1 cellular context compared by ENCODE assay signal in the genomic region with DNA sequence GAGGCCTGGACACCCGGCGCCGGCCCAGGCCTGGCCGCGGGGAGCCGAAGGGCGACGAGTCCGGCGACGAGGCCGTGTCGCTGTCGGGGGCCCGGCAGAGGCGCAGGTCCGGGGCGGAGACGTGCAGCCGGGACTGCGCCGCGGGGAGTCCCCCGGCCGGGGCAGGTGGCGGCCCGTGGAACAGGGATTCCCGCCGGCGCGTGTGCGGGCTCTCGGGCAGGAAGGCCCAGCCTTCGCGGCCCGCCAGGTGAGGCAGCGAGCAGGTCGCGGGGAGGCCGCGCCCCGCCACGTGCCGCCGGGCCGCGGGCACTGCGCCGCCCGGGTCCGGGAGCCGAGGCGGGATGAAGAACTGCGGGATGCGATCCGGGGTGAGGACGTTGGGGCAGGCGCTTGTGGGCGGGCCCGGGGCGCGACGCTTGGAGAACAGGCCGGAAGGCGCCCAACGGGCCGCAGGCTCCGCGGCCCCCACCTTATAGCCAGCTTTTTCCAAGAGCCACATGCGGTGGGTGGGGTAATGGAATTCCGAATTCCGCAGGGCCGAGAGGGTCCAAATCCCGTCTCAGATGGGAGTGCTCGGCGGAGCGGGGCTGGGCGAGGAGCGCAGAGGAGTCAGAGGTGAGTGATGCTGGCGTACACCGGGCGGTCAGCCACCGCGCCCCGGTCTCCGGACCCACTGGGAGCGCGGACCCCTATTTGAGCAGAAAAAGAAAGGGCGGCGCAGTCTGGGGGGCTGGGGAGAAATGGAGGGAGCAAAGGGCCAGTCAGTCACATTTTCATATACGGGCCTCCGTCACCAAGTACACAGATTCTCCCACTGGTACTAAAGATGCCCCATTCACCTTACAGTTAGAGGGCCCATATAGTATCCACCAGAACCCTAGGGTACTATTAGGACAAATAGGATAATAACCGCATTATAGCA.
A peak's percentile ranks its signal among the peaks of the same experiment; 100 is the strongest.
TF ChIP-seq lines count a peak whose summit lies in the region.

No MANE protein-coding gene starts in this region.

TF ChIP-seq in GM12878, 131 proteins besides CTCF, POLR2A, EP300 and RAD21:
- 0 out of 2 replicates have a peak, but pooled peaks have one; percentile 30 for TF ChIP-seq SMARCA5 (IDR thresholded peaks at IDR 0.05)
- TF ChIP-seq, protein P1, sequence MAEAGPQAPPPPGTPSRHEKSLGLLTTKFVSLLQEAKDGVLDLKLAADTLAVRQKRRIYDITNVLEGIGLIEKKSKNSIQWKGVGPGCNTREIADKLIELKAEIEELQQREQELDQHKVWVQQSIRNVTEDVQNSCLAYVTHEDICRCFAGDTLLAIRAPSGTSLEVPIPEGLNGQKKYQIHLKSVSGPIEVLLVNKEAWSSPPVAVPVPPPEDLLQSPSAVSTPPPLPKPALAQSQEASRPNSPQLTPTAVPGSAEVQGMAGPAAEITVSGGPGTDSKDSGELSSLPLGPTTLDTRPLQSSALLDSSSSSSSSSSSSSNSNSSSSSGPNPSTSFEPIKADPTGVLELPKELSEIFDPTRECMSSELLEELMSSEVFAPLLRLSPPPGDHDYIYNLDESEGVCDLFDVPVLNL (IDR thresholded peaks at IDR 0.05; ENCODE audit: low read depth, low read length), result no peak
- TF ChIP-seq CEBPB (IDR thresholded peaks at IDR 0.05; ENCODE audit: borderline replicate concordance in 1 of 2, low read depth in 2 of 2, low read length in 2 of 2), result no peak
- TF ChIP-seq GATAD2B (conservative IDR thresholded peaks at IDR 0.05; ENCODE audit: low read depth), result peak; percentile 97
- no peak for TF ChIP-seq TBL1XR1 (IDR thresholded peaks at IDR 0.05; ENCODE audit: low read depth, low read length)
- TF ChIP-seq, protein P2, sequence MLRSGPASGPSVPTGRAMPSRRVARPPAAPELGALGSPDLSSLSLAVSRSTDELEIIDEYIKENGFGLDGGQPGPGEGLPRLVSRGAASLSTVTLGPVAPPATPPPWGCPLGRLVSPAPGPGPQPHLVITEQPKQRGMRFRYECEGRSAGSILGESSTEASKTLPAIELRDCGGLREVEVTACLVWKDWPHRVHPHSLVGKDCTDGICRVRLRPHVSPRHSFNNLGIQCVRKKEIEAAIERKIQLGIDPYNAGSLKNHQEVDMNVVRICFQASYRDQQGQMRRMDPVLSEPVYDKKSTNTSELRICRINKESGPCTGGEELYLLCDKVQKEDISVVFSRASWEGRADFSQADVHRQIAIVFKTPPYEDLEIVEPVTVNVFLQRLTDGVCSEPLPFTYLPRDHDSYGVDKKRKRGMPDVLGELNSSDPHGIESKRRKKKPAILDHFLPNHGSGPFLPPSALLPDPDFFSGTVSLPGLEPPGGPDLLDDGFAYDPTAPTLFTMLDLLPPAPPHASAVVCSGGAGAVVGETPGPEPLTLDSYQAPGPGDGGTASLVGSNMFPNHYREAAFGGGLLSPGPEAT (IDR thresholded peaks at IDR 0.05; ENCODE audit: low read depth), result no peak
- no peak for TF ChIP-seq HDAC6 (IDR thresholded peaks at IDR 0.05; ENCODE audit: unreplicated experiment)
- TF ChIP-seq BHLHE40 (IDR thresholded peaks at IDR 0.05; ENCODE audit: borderline replicate concordance in 1 of 2, low read depth in 2 of 2, low read length in 1 of 2), result peak; percentile 44 to 86; a peak in 2 of 4 replicates
- TF ChIP-seq RBBP5 (conservative IDR thresholded peaks at IDR 0.05), result no peak
- no peak for TF ChIP-seq HDAC2 (IDR thresholded peaks at IDR 0.05)
- TF ChIP-seq, protein P3, sequence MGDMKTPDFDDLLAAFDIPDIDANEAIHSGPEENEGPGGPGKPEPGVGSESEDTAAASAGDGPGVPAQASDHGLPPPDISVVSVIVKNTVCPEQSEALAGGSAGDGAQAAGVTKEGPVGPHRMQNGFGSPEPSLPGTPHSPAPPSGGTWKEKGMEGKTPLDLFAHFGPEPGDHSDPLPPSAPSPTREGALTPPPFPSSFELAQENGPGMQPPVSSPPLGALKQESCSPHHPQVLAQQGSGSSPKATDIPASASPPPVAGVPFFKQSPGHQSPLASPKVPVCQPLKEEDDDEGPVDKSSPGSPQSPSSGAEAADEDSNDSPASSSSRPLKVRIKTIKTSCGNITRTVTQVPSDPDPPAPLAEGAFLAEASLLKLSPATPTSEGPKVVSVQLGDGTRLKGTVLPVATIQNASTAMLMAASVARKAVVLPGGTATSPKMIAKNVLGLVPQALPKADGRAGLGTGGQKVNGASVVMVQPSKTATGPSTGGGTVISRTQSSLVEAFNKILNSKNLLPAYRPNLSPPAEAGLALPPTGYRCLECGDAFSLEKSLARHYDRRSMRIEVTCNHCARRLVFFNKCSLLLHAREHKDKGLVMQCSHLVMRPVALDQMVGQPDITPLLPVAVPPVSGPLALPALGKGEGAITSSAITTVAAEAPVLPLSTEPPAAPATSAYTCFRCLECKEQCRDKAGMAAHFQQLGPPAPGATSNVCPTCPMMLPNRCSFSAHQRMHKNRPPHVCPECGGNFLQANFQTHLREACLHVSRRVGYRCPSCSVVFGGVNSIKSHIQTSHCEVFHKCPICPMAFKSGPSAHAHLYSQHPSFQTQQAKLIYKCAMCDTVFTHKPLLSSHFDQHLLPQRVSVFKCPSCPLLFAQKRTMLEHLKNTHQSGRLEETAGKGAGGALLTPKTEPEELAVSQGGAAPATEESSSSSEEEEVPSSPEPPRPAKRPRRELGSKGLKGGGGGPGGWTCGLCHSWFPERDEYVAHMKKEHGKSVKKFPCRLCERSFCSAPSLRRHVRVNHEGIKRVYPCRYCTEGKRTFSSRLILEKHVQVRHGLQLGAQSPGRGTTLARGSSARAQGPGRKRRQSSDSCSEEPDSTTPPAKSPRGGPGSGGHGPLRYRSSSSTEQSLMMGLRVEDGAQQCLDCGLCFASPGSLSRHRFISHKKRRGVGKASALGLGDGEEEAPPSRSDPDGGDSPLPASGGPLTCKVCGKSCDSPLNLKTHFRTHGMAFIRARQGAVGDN (IDR thresholded peaks at IDR 0.05), result peak; percentile 88
- TF ChIP-seq DPF2 (IDR thresholded peaks at IDR 0.05), result peak; percentile 89; the same call in 1 of the 2 replicates
- TF ChIP-seq SMAD1 (IDR thresholded peaks at IDR 0.05; ENCODE audit: low read depth, partially characterized antibody), result no peak
- TF ChIP-seq LARP7 (IDR thresholded peaks at IDR 0.05), result peak; percentile 56
- peak; percentile 57; the same call in 1 of the 2 replicates for TF ChIP-seq ZNF217 (IDR thresholded peaks at IDR 0.05)
- TF ChIP-seq, protein P4, sequence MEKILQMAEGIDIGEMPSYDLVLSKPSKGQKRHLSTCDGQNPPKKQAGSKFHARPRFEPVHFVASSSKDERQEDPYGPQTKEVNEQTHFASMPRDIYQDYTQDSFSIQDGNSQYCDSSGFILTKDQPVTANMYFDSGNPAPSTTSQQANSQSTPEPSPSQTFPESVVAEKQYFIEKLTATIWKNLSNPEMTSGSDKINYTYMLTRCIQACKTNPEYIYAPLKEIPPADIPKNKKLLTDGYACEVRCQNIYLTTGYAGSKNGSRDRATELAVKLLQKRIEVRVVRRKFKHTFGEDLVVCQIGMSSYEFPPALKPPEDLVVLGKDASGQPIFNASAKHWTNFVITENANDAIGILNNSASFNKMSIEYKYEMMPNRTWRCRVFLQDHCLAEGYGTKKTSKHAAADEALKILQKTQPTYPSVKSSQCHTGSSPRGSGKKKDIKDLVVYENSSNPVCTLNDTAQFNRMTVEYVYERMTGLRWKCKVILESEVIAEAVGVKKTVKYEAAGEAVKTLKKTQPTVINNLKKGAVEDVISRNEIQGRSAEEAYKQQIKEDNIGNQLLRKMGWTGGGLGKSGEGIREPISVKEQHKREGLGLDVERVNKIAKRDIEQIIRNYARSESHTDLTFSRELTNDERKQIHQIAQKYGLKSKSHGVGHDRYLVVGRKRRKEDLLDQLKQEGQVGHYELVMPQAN (conservative IDR thresholded peaks at IDR 0.05), result 0 out of 2 replicates have a peak, but pooled peaks have one; percentile 38
- TF ChIP-seq, protein P5, sequence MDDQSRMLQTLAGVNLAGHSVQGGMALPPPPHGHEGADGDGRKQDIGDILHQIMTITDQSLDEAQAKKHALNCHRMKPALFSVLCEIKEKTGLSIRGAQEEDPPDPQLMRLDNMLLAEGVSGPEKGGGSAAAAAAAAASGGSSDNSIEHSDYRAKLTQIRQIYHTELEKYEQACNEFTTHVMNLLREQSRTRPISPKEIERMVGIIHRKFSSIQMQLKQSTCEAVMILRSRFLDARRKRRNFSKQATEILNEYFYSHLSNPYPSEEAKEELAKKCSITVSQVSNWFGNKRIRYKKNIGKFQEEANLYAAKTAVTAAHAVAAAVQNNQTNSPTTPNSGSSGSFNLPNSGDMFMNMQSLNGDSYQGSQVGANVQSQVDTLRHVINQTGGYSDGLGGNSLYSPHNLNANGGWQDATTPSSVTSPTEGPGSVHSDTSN (IDR thresholded peaks at IDR 0.05; ENCODE audit: insufficient replicate concordance, low read depth, low read length), result no peak
- TF ChIP-seq, protein P6, sequence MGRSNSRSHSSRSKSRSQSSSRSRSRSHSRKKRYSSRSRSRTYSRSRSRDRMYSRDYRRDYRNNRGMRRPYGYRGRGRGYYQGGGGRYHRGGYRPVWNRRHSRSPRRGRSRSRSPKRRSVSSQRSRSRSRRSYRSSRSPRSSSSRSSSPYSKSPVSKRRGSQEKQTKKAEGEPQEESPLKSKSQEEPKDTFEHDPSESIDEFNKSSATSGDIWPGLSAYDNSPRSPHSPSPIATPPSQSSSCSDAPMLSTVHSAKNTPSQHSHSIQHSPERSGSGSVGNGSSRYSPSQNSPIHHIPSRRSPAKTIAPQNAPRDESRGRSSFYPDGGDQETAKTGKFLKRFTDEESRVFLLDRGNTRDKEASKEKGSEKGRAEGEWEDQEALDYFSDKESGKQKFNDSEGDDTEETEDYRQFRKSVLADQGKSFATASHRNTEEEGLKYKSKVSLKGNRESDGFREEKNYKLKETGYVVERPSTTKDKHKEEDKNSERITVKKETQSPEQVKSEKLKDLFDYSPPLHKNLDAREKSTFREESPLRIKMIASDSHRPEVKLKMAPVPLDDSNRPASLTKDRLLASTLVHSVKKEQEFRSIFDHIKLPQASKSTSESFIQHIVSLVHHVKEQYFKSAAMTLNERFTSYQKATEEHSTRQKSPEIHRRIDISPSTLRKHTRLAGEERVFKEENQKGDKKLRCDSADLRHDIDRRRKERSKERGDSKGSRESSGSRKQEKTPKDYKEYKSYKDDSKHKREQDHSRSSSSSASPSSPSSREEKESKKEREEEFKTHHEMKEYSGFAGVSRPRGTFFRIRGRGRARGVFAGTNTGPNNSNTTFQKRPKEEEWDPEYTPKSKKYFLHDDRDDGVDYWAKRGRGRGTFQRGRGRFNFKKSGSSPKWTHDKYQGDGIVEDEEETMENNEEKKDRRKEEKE (IDR thresholded peaks at IDR 0.05), result 0 out of 2 replicates have a peak, but pooled peaks have one; percentile 27
- TF ChIP-seq, protein P7, sequence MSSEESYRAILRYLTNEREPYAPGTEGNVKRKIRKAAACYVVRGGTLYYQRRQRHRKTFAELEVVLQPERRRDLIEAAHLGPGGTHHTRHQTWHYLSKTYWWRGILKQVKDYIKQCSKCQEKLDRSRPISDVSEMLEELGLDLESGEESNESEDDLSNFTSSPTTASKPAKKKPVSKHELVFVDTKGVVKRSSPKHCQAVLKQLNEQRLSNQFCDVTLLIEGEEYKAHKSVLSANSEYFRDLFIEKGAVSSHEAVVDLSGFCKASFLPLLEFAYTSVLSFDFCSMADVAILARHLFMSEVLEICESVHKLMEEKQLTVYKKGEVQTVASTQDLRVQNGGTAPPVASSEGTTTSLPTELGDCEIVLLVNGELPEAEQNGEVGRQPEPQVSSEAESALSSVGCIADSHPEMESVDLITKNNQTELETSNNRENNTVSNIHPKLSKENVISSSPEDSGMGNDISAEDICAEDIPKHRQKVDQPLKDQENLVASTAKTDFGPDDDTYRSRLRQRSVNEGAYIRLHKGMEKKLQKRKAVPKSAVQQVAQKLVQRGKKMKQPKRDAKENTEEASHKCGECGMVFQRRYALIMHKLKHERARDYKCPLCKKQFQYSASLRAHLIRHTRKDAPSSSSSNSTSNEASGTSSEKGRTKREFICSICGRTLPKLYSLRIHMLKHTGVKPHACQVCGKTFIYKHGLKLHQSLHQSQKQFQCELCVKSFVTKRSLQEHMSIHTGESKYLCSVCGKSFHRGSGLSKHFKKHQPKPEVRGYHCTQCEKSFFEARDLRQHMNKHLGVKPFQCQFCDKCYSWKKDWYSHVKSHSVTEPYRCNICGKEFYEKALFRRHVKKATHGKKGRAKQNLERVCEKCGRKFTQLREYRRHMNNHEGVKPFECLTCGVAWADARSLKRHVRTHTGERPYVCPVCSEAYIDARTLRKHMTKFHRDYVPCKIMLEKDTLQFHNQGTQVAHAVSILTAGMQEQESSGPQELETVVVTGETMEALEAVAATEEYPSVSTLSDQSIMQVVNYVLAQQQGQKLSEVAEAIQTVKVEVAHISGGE (CRISPR knock-in tag; IDR thresholded peaks at IDR 0.05), result no peak
- TF ChIP-seq IKZF1 (conservative IDR thresholded peaks at IDR 0.05), result peak; percentile 85
TF ChIP-seq in GM12878: peak in this region for 10.
